ENCODE assay signal across 28 cellular contexts in the genomic region with DNA sequence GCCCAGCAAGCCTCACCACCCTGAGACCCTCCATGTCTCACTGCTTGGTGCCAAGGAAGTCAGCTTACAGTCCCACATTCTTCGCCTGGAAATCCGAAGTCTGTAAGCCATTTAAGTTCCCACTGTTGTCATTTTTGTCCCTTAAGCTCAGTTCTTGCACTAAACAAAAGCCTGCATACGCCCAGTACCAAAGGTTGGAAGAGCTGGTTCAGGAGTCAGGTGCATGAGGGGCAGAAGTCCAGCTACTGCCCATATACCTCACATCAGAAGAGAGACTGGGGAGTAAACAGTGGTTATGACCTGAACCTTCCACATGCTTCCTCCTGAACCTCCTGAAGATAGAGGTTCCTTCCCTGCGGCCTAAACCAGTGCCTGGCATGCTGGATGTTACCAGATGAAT.
DNase-seq lines count a peak whose midpoint lies in the region; ATAC-seq, FAIRE-seq and TF ChIP-seq lines count a peak whose summit lies in the region.
"Had no signal": no experiment of that assay in that cellular context is flagged by ENCODE, and none has a peak within 500 bp of the region (broad histone marks: within the 10 kb centered on the region; RNA-seq: fewer than 3 reads in every experiment).

No MANE protein-coding gene starts in this region.

- H3K9ac ChIP-seq in HepG2 (ENCODE audit: insufficient read depth, low read depth, low read length), result no peak overlapping the region
- H3K9ac ChIP-seq: BLaER1 had no signal

- no peaks in the 10 kb centered on the region for H3K27me3 ChIP-seq in HepG2 (ENCODE audit: control insufficient read depth in 1 of 2, insufficient read depth in 2 of 2, low read length in 2 of 2)
- no peaks in the 10 kb centered on the region for H3K27me3 ChIP-seq in right lobe of liver
- H3K27me3 ChIP-seq in hepatocyte, result no peaks in the 10 kb centered on the region
- H3K27me3 ChIP-seq: BE2C, BLaER1 had no signal

- H3K9me3 ChIP-seq in HepG2 (ENCODE audit: low read length), result no peaks in the 10 kb centered on the region
- no peaks in the 10 kb centered on the region for H3K9me3 ChIP-seq in right lobe of liver
- no peaks in the 10 kb centered on the region for H3K9me3 ChIP-seq in hepatocyte (ENCODE audit: low read depth)
- H3K9me3 ChIP-seq in mucosa of descending colon, result no peaks in the 10 kb centered on the region
- H3K9me3 ChIP-seq: BE2C, BLaER1 had no signal

- no peaks in the 10 kb centered on the region for H3K4me1 Mint-ChIP-seq in activated T-cell treated with anti-CD3 and anti-CD28 coated beads, Interleukin-2, amount 50 U/mL, for 24 hours (ENCODE audit: low read depth)
- H3K4me1 Mint-ChIP-seq: CD4-positive, alpha-beta memory T cell; CD4-positive, CD25-positive, alpha-beta regulatory T cell; CD8-positive, alpha-beta memory T cell had no signal

- intact Hi-C loops in HepG2 (cut with micrococcal nuclease; ENCODE audit: unreplicated experiment) (no loop called here), right lobe of liver (cut with DNase I) (no loop called here), mucosa of descending colon (cut with DNase I, micrococcal nuclease) (no loop called here)

- no peak for FAIRE-seq in HepG2 (lab: Jason Lieb, UNC)
- FAIRE-seq: A204.1, GM12878, GM12892, GM18507 had no signal

- H3K4me1 ChIP-seq in HepG2 (ENCODE audit: insufficient read depth, low read length) (peaks cover 56% of the 10 kb centered on the region), right lobe of liver (no peaks in the 10 kb centered on the region), hepatocyte (ENCODE audit: insufficient read depth) (no peaks in the 10 kb centered on the region), mucosa of descending colon (ENCODE audit: low read depth) (no peaks in the 10 kb centered on the region)
- H3K4me1 ChIP-seq: BLaER1 had no signal

- no TSS peak for BruUV-seq in HepG2 (replicated peaks; lab: Mats Ljungman, UMichigan)

- in situ Hi-C loops in HepG2 (cut with HindIII; ENCODE audit: extremely low pct_ligation_motif_present, low pct_unique_long_range_greater_than_20kb), result no loop called here

- TF ChIP-seq POLR2A in HepG2 (IDR thresholded peaks at IDR 0.05; ENCODE audit: insufficient read depth in 1 of 2, low read depth in 2 of 2, low read length in 2 of 2) (no peak), right lobe of liver (IDR thresholded peaks at IDR 0.05) (no peak)

- CTCF ChIA-PET in HepG2 (lab: Yijun Ruan, JAX; ENCODE audit: low intra/inter-chr PET ratio, low total read pairs), result no interaction called here

- H2AFZ ChIP-seq in HepG2 (ENCODE audit: low read length), result no peak overlapping the region
- H2AFZ ChIP-seq in hepatocyte, result no peak overlapping the region

- H3K36me3 Mint-ChIP-seq in activated T-cell treated with anti-CD3 and anti-CD28 coated beads, Interleukin-2, amount 50 U/mL, for 24 hours (ENCODE audit: low read depth), result no peaks in the 10 kb centered on the region
- H3K36me3 Mint-ChIP-seq: CD4-positive, alpha-beta memory T cell had no signal

- 88% methylated on average over 4 of the region's 4 CpGs for WGBS in HepG2 (ENCODE audit: low lambda C conversion rate)
- WGBS in right lobe of liver (ENCODE audit: insufficient coverage, low coverage, low lambda C conversion rate, missing lambda C conversion rate), result 75% methylated on average over 4 of the region's 4 CpGs
- WGBS in hepatocyte (ENCODE audit: low lambda C conversion rate, missing lambda C conversion rate), result 87% methylated on average over 4 of the region's 4 CpGs

- H3K36me3 ChIP-seq in HepG2 (replicated peaks in 1 of 2; ENCODE audit: control insufficient read depth in 1 of 2, insufficient read depth in 2 of 2, low read length in 2 of 2), result no peaks in the 10 kb centered on the region
- no peaks in the 10 kb centered on the region for H3K36me3 ChIP-seq in right lobe of liver
- H3K36me3 ChIP-seq in hepatocyte (replicated peaks; ENCODE audit: insufficient read depth, low read depth), result no peaks in the 10 kb centered on the region
- H3K36me3 ChIP-seq in mucosa of descending colon (ENCODE audit: low read depth), result no peaks in the 10 kb centered on the region
- H3K36me3 ChIP-seq: BLaER1 had no signal

- H3K27ac Mint-ChIP-seq in activated T-cell treated with anti-CD3 and anti-CD28 coated beads, Interleukin-2, amount 50 U/mL, for 24 hours, result no peak overlapping the region
- H3K27ac Mint-ChIP-seq: CD4-positive, alpha-beta memory T cell; CD4-positive, CD25-positive, alpha-beta regulatory T cell; CD8-positive, alpha-beta memory T cell had no signal

- H3K4me3 ChIP-seq in HepG2 (replicated peaks in 1 of 3; ENCODE audit: insufficient read depth in 1 of 3, low read depth in 2 of 3, low read length in 3 of 3) (no peak overlapping the region), right lobe of liver (no peak overlapping the region), hepatocyte (no peak overlapping the region), mucosa of descending colon (no peak overlapping the region)
- H3K4me3 ChIP-seq: BLaER1, GM12878 had no signal

- no peaks in the 10 kb centered on the region for H3K27me3 Mint-ChIP-seq in activated T-cell treated with anti-CD3 and anti-CD28 coated beads, Interleukin-2, amount 50 U/mL, for 24 hours
- H3K27me3 Mint-ChIP-seq: CD4-positive, alpha-beta memory T cell; CD4-positive, CD25-positive, alpha-beta regulatory T cell had no signal

- H4K20me1 ChIP-seq in HepG2 (ENCODE audit: insufficient read depth, low read length), result no peaks in the 10 kb centered on the region
- H4K20me1 ChIP-seq in hepatocyte (ENCODE audit: insufficient read depth, poor library complexity, severe bottlenecking), result no peaks in the 10 kb centered on the region
- H4K20me1 ChIP-seq: BLaER1 had no signal

- TF ChIP-seq EP300 in HepG2 (IDR thresholded peaks at IDR 0.05; ENCODE audit: low read depth in 2 of 2, low read length in 2 of 2), result no peak
- no peak for TF ChIP-seq EP300 in HepG2 (CRISPR knock-in tag; IDR thresholded peaks at IDR 0.05; ENCODE audit: borderline replicate concordance)

- no peak overlapping the region for H3K4me2 ChIP-seq in HepG2 (ENCODE audit: low read depth, low read length)
- no peak overlapping the region for H3K4me2 ChIP-seq in hepatocyte
- H3K4me2 ChIP-seq: BLaER1 had no signal

- TF ChIP-seq RAD21 in HepG2 (CRISPR knock-in tag; IDR thresholded peaks at IDR 0.05), result no peak

- H3K27ac ChIP-seq in HepG2 (ENCODE audit: extremely low read length, insufficient read depth, low read length) (peak overlapping the region; percentile 28), right lobe of liver (no peak overlapping the region), hepatocyte (no peak overlapping the region)
- H3K27ac ChIP-seq: BLaER1 had no signal

- no peaks in the 10 kb centered on the region for H3K79me2 ChIP-seq in HepG2 (ENCODE audit: insufficient read depth, low read length)
- H3K79me2 ChIP-seq in hepatocyte, result no peaks in the 10 kb centered on the region

- TF ChIP-seq CTCF in HepG2 (CRISPR knock-in tag; IDR thresholded peaks at IDR 0.05) (no peak), right lobe of liver (IDR thresholded peaks at IDR 0.05) (no peak), hepatocyte (IDR thresholded peaks at IDR 0.05; ENCODE audit: poor library complexity) (no peak), mucosa of descending colon (IDR thresholded peaks at IDR 0.05) (no peak)

- no peaks in the 10 kb centered on the region for H3K9me3 Mint-ChIP-seq in activated T-cell treated with anti-CD3 and anti-CD28 coated beads, Interleukin-2, amount 50 U/mL, for 24 hours
- H3K9me3 Mint-ChIP-seq: CD8-positive, alpha-beta memory T cell had no signal

- DNase-seq in HepG2 (ENCODE audit: low spot score), result no peak
- no peak for DNase-seq in right lobe of liver
- peak; percentile 9 for DNase-seq in hepatocyte (ENCODE audit: low spot score)
- DNase-seq in mucosa of descending colon, result peak in 1 of 3 donors; percentile 15
- no peak for DNase-seq in activated T-cell treated with anti-CD3 and anti-CD28 coated beads, Interleukin-2, amount 50 U/mL, for 24 hours
- no peak for DNase-seq in NK-92 treated with Interleukin-12 subunit alpha and Interleukin-12 subunit beta, amount 100 ng/mL, for 24 hours (lab: John Stamatoyannopoulos, UW)
- DNase-seq: 8988T; ACHN; BE2C; C1 segment of cervical spinal cord; CD4-positive, alpha-beta memory T cell; CD4-positive, CD25-positive, alpha-beta regulatory T cell; CD8-positive, alpha-beta memory T cell; COR-L47; DMS 273 treated with DMSO at 0.1 percent for 48 hours; DMS153; DMS53; DMS79; DND-41; EL; GDM1 had no signal

- no peak overlapping the region for H3K4me3 Mint-ChIP-seq in activated T-cell treated with anti-CD3 and anti-CD28 coated beads, Interleukin-2, amount 50 U/mL, for 24 hours
- H3K4me3 Mint-ChIP-seq: CD14-positive monocyte; CD4-positive, alpha-beta memory T cell; CD4-positive, CD25-positive, alpha-beta regulatory T cell; CD8-positive, alpha-beta memory T cell had no signal

- H3K9me2 ChIP-seq in hepatocyte (replicated peaks; ENCODE audit: insufficient read depth), result no peaks in the 10 kb centered on the region

- ATAC-seq in HepG2 (peak; percentile 24; the same call in 1 of the 3 replicates), right lobe of liver (no peak), mucosa of descending colon (peak; percentile 77), HG03280 (IDR thresholded peaks at IDR 0.05; ENCODE audit: unreplicated experiment) (no peak)
- ATAC-seq: GM12878 had no signal

- POLR2A ChIA-PET in HepG2 (lab: Yijun Ruan, JAX), result interaction anchor here (1.2 kb wide), 1 partner anchor 32 kb away, joined by 3 read pairs; no protein-coding TSS in a partner anchor

TF ChIP-seq in HepG2, 621 proteins besides CTCF, POLR2A, EP300 and RAD21 (continues in another document):
- TF ChIP-seq, protein P1, sequence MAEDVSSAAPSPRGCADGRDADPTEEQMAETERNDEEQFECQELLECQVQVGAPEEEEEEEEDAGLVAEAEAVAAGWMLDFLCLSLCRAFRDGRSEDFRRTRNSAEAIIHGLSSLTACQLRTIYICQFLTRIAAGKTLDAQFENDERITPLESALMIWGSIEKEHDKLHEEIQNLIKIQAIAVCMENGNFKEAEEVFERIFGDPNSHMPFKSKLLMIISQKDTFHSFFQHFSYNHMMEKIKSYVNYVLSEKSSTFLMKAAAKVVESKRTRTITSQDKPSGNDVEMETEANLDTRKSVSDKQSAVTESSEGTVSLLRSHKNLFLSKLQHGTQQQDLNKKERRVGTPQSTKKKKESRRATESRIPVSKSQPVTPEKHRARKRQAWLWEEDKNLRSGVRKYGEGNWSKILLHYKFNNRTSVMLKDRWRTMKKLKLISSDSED (CRISPR knock-in tag; IDR thresholded peaks at IDR 0.05), result no peak
- peak; percentile 58; the same call in 1 of the 2 replicates for TF ChIP-seq NCOR1 (IDR thresholded peaks at IDR 0.05; ENCODE audit: borderline replicate concordance, low read length)
- 0 out of 2 replicates have a peak, but pooled peaks have one; percentile 8 for TF ChIP-seq SALL1 (CRISPR knock-in tag; IDR thresholded peaks at IDR 0.05)
- no peak for TF ChIP-seq HOXA5 (CRISPR knock-in tag; IDR thresholded peaks at IDR 0.05)

Comparison
In these comparisons a context has a peak if more than half of its experiments do, and no peak if none do; other contexts are left out.
1. ATAC-seq: peak in HepG2 (single experiment) and mucosa of descending colon (single experiment); none in right lobe of liver (0 of 4) and HG03280 (single experiment).